ENCODE assay signal across 25 cellular contexts in genomic region chr18:78273876-78274275, GRCh38.
"Had no signal": no experiment of that assay in that cellular context is flagged by ENCODE, and none has a peak within 500 bp of the region (broad histone marks: within the 10 kb centered on the region; RNA-seq: fewer than 3 reads in every experiment).

No MANE protein-coding gene starts in this region.

- H2AFZ ChIP-seq: hepatocyte had no signal

- H3K36me3 ChIP-seq: esophagus muscularis mucosa, gastroesophageal sphincter, heart left ventricle, left lung, lower lobe of right lung had no signal

- FAIRE-seq: endothelial cell of umbilical vein, frontal cortex, kidney had no signal

- ATAC-seq: foreskin keratinocyte; gastroesophageal sphincter; heart left ventricle; left colon; left lung; left ventricle myocardium superior; lower lobe of right lung; mucosa of descending colon; naive thymus-derived CD8-positive, alpha-beta T cell had no signal

- H3K4me2 ChIP-seq: hepatocyte had no signal

- H3K4me3 ChIP-seq: coronary artery, dorsolateral prefrontal cortex, esophagus muscularis mucosa, gastroesophageal sphincter, heart left ventricle, hepatocyte, left lung, lower lobe of right lung, mucosa of descending colon had no signal

- H3K27ac ChIP-seq: coronary artery, dorsolateral prefrontal cortex, esophagus muscularis mucosa, foreskin keratinocyte, gastroesophageal sphincter, heart left ventricle, hepatocyte, left lung, lower lobe of right lung had no signal

- H3K4me1 ChIP-seq: esophagus muscularis mucosa, foreskin keratinocyte, gastroesophageal sphincter, heart left ventricle, left lung, lower lobe of right lung had no signal

- DNase-seq: dermis blood vessel endothelial cell; dorsolateral prefrontal cortex; effector CD4-positive, alpha-beta T cell; effector memory CD4-positive, alpha-beta T cell; foreskin keratinocyte; heart left ventricle; hypothalamus; immature natural killer cell; islet precursor cell; kidney; kidney glomerular epithelial cell; left colon; left lung; left ventricle myocardium superior; lower lobe of right lung; mesenchymal stem cell; mucosa of descending colon; naive B cell; naive thymus-derived CD8-positive, alpha-beta T cell had no signal

- H3K27me3 ChIP-seq: dorsolateral prefrontal cortex, esophagus muscularis mucosa, foreskin keratinocyte, gastroesophageal sphincter, heart left ventricle, hepatocyte, left lung had no signal

- H3K79me2 ChIP-seq: hepatocyte had no signal
